8 cellular contexts compared by ENCODE assay signal in the genomic region with DNA sequence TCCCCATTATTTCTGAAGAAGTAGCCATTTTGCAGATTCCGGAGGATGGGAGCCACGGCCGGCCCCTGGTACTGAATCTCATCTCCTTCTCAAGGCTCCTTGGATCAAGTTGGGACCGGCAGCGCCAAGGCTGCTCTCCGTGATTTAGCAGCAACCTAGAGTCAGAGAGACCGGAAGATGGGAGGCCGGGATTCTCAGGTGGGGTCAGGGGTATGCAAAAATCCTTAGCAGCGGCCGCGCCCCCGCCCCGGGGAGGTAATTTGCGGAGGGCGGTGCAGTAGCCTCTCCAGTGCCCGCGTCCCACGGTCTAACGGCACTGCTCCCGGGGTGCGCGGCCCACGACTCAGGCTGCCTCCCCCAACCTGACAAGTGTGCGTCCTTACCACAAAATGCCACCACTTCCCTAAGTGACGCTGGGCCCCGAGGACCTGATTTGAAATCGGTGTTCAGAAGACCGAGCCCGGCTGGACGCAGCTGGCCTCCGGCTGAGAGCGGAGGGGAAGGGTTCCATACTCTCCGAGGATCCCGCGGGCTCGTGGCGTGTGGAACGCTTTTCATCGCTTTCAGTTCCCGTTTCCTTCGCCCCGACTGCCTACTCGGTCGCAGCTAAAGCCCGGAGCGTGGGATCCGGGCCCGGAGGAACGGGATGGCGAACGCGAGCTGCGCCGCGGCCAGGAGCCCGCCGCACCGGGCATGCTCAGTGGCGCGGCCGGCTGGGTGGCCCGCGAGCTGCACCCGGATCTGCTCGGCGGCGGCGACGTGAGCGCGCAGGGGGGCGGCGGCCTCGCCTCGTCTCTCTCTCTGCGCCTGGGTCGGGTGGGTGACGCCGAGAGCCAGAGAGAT. TPM values are rescaled to one million over a fixed set of nuclear protein-coding genes. Genes with fewer than 3 reads are reported as not detected.
A peak's percentile ranks its signal among the peaks of the same experiment; 100 is the strongest.
DNase-seq lines count a peak whose midpoint lies in the region; FAIRE-seq and TF ChIP-seq lines count a peak whose summit lies in the region.

A gene with protein sequence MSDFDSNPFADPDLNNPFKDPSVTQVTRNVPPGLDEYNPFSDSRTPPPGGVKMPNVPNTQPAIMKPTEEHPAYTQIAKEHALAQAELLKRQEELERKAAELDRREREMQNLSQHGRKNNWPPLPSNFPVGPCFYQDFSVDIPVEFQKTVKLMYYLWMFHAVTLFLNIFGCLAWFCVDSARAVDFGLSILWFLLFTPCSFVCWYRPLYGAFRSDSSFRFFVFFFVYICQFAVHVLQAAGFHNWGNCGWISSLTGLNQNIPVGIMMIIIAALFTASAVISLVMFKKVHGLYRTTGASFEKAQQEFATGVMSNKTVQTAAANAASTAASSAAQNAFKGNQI (plus strand): TSS at position 787 of the 843 bp plus-strand sequence. CDS start 55 bp downstream, at position 842.

- no peaks in the 10 kb centered on the region for H3K36me3 ChIP-seq in H7 (replicated peaks; ENCODE audit: control insufficient read depth, insufficient read depth, low read length)
- H3K36me3 ChIP-seq in Loucy (ENCODE audit: insufficient read depth, low read length): no peaks in the 10 kb centered on the region
- no peaks in the 10 kb centered on the region for H3K36me3 ChIP-seq in neural progenitor cell

- H3K79me2 ChIP-seq in Loucy (ENCODE audit: insufficient read depth, low read length) (peaks cover 62% of the 10 kb centered on the region), neural progenitor cell (ENCODE audit: low read depth) (peaks cover 52% of the 10 kb centered on the region)

- TF ChIP-seq CTCF in Loucy (conservative IDR thresholded peaks at IDR 0.05; ENCODE audit: low read length) (peak; percentile 22), foreskin fibroblast (IDR thresholded peaks at IDR 0.05; ENCODE audit: low read depth, low read length) (no peak), neural progenitor cell (IDR thresholded peaks at IDR 0.05) (peak; percentile 36)

- peaks cover 29% of the 10 kb centered on the region for H3K4me1 ChIP-seq in Loucy (ENCODE audit: insufficient read depth, low read length, poor library complexity, severe bottlenecking)
- H3K4me1 ChIP-seq in neural progenitor cell: peaks cover 19% of the 10 kb centered on the region

- DNase-seq in H7 (peak; percentile 94), SHP77 treated with DMSO at 0.1 percent for 48 hours (lab: John Stamatoyannopoulos, UW) (peak; percentile 81), activated gamma-delta T cell (lab: John Stamatoyannopoulos, UW) (peak; percentile 89), foreskin fibroblast (peak; percentile 93 to 98), neural progenitor cell (ENCODE audit: low spot score) (peak; percentile 95), stromal cell of bone marrow (ENCODE audit: low read depth) (peak; percentile 86)

- H3F3A ChIP-seq in Loucy (ENCODE audit: low read depth) (no peaks in the 10 kb centered on the region), neural progenitor cell (ENCODE audit: low read depth) (peaks cover 22% of the 10 kb centered on the region)

- H2AFZ ChIP-seq in Loucy (ENCODE audit: low read length): peak within 1 kb of the TSS; percentile 98
- peak within 1 kb of the TSS; percentile 99 for H2AFZ ChIP-seq in neural progenitor cell (replicated peaks)

- H3K9ac ChIP-seq in Loucy (ENCODE audit: low read depth, low read length, poor library complexity, severe bottlenecking) (peak within 1 kb of the TSS; percentile 93), neural progenitor cell (peak within 1 kb of the TSS; percentile 60)

- H3K27ac ChIP-seq in neural progenitor cell: peak within 1 kb of the TSS; percentile 91

- H3K4me1 Mint-ChIP-seq in neural progenitor cell: peaks cover 32% of the 10 kb centered on the region

- H3K4me3 ChIP-seq in H7 (ENCODE audit: insufficient read depth, low read depth, low read length) (peak within 1 kb of the TSS; percentile 95), Loucy (ENCODE audit: low read length, poor library complexity, severe bottlenecking) (peak within 1 kb of the TSS; percentile 92), foreskin fibroblast (ENCODE audit: low read depth in 1 of 2, low read length in 2 of 2) (peak within 1 kb of the TSS; percentile 92 to 95), neural progenitor cell (peak within 1 kb of the TSS; percentile 87)

- H3K4me2 ChIP-seq in Loucy (ENCODE audit: low read depth, low read length, poor library complexity, severe bottlenecking): peak within 1 kb of the TSS; percentile 98
- H3K4me2 ChIP-seq in neural progenitor cell: peak within 1 kb of the TSS; percentile 89

- H3K4me3 Mint-ChIP-seq in neural progenitor cell: peak within 1 kb of the TSS; percentile 98

- H4K20me1 ChIP-seq in Loucy (ENCODE audit: insufficient read depth, low read length, poor library complexity, severe bottlenecking) (peaks cover 20% of the 10 kb centered on the region), neural progenitor cell (ENCODE audit: low read depth) (no peaks in the 10 kb centered on the region)

- peak within 1 kb of the TSS; percentile 89 for H3K27ac Mint-ChIP-seq in neural progenitor cell

- peak; percentile 40 for FAIRE-seq in G401.6 (lab: Jason Lieb, UNC)

- H3K36me3 Mint-ChIP-seq in neural progenitor cell: peaks cover 5% of the 10 kb centered on the region

- peaks cover 4% of the 10 kb centered on the region for H3K27me3 Mint-ChIP-seq in neural progenitor cell (ENCODE audit: insufficient read depth, low read depth)

- H3K27me3 ChIP-seq in H7 (ENCODE audit: control insufficient read depth, insufficient read depth, low read length) (no peaks in the 10 kb centered on the region), Loucy (ENCODE audit: insufficient read depth, low read length, poor library complexity, severe bottlenecking) (peaks cover 3% of the 10 kb centered on the region), neural progenitor cell (no peaks in the 10 kb centered on the region)

- no peaks in the 10 kb centered on the region for H3K9me3 Mint-ChIP-seq in neural progenitor cell

- H3K9me3 ChIP-seq in Loucy (ENCODE audit: insufficient read depth, low read depth, low read length) (no peaks in the 10 kb centered on the region), neural progenitor cell (ENCODE audit: low read depth) (no peaks in the 10 kb centered on the region)

- H3K9me2 ChIP-seq in Loucy (replicated peaks; ENCODE audit: low read depth, low read length): no peaks in the 10 kb centered on the region

RNA-seq across cellular contexts. Expression of the gene that starts here (rescaled TPM):
- 39.1 and 59.7 TPM in 2 replicates for total RNA-seq in H7 (2014; rRNA removed; shearing (Covaris generic))
- 72.8 and 110 TPM in 2 replicates for total RNA-seq in neural progenitor cell (ENCODE audit: low replicate concordance)

Comparison
In these comparisons a context has a peak if more than half of its experiments do, and no peak if none do; other contexts are left out.
1. Peak in every context shown above with its lines: DNase-seq, H3K4me3 ChIP-seq and H3K27ac ChIP-seq.